ENCODE assay signal across 1 cellular context in the genomic region with DNA sequence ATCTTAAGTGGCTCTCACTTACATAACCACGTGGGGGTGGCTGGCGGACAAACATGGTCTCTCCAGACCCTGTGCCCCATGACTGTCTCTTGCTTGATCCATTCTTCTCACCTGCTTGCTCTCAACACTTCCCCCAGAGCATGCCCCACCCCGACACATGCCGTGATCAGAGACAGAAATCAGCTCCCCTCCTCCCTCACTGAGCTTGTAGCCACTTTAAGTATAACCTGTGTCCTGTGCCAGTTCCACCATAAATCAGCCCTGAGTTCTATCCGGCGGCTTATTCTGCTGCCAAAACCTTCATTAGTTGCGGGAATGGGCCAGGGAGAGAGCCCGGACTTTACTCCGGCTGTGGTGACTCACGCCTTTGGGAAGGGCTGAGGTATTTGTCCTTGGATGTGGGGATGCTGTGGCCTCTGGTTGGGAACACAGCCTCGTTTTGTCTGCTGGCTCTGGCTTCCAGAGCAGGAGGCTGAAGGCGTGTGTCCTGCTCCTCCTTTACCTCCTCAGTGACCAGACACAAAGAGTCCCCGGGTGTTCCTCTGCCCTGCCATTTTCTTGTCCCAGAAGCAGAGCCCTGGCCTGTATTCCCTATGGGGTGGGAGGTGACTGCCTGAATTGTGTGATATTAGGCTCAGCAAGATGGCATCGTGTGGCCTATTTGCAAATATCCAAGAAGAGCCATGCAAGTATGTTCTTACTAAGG.
TF ChIP-seq lines count a peak whose summit lies in the region.

No MANE protein-coding gene starts in this region.

TF ChIP-seq in HepG2, 621 proteins besides CTCF, POLR2A, EP300 and RAD21 (continued from another document and continues in another):
- TF ChIP-seq, protein P1, sequence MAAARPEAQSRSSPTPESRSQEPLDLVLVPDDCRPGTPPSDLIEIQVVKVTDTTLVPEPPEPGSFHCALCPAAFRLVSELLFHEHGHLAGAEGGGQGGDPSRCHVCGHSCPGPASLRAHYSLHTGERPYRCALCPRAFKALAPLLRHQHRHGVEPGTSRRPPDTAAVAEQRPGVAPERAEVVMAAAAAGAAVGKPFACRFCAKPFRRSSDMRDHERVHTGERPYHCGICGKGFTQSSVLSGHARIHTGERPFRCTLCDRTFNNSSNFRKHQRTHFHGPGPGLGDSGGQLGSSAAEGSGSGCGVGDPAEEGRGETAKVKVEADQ (CRISPR knock-in tag; IDR thresholded peaks at IDR 0.05; ENCODE audit: borderline replicate concordance) = peak; percentile 15; the same call in 1 of the 2 replicates
- TF ChIP-seq SOX5 (CRISPR knock-in tag; IDR thresholded peaks at IDR 0.05; ENCODE audit: borderline replicate concordance) (peak; percentile 80; the same call in 1 of the 2 replicates), SP5 (CRISPR knock-in tag; IDR thresholded peaks at IDR 0.05; ENCODE audit: borderline replicate concordance, low read depth) (peak; percentile 86), CEBPB (IDR thresholded peaks at IDR 0.05; ENCODE audit: borderline replicate concordance, low read depth, low read length) (no peak), NFIC (IDR thresholded peaks at IDR 0.05; ENCODE audit: low read length) (peak; percentile 82), DPF2 (CRISPR knock-in tag; IDR thresholded peaks at IDR 0.05; ENCODE audit: borderline replicate concordance, low read depth) (peak; percentile 95), TGIF2 (CRISPR knock-in tag; IDR thresholded peaks at IDR 0.05) (no peak), ZFP36 (IDR thresholded peaks at IDR 0.05; ENCODE audit: borderline replicate concordance, low read depth, low read length, partially characterized antibody) (no peak), ZNF430 (CRISPR knock-in tag; IDR thresholded peaks at IDR 0.05) (no peak; the same call in 1 of the 2 replicates), ZNF382 (CRISPR knock-in tag; IDR thresholded peaks at IDR 0.05; ENCODE audit: borderline replicate concordance) (no peak), ZNF777 (CRISPR knock-in tag; IDR thresholded peaks at IDR 0.05) (no peak; the same call in 1 of the 2 replicates), MTF1 (CRISPR knock-in tag; IDR thresholded peaks at IDR 0.05) (no peak), ZNF549 (CRISPR knock-in tag; IDR thresholded peaks at IDR 0.05) (no peak), SAP130 (CRISPR knock-in tag; IDR thresholded peaks at IDR 0.05; ENCODE audit: low read depth) (peak; percentile 93), ZFYVE20 (CRISPR knock-in tag; IDR thresholded peaks at IDR 0.05; ENCODE audit: borderline replicate concordance, low read depth) (no peak), ATF7-NPFF (CRISPR knock-in tag; IDR thresholded peaks at IDR 0.05; ENCODE audit: low read depth) (no peak; the same call in 1 of the 2 replicates), ZNF230 (CRISPR knock-in tag; IDR thresholded peaks at IDR 0.05) (no peak; the same call in 1 of the 2 replicates), NFE2L1 (CRISPR knock-in tag; IDR thresholded peaks at IDR 0.05; ENCODE audit: borderline replicate concordance) (no peak), ZIK1 (CRISPR knock-in tag; IDR thresholded peaks at IDR 0.05; ENCODE audit: borderline replicate concordance, low read depth) (0 out of 2 replicates have a peak, but pooled peaks have one; percentile 19), SALL1 (CRISPR knock-in tag; IDR thresholded peaks at IDR 0.05) (peak; percentile 91), MED8 (CRISPR knock-in tag; IDR thresholded peaks at IDR 0.05; ENCODE audit: insufficient replicate concordance) (peak; percentile 95), ZNF256 (CRISPR knock-in tag; conservative IDR thresholded peaks at IDR 0.05) (no peak), CENPX (CRISPR knock-in tag; IDR thresholded peaks at IDR 0.05) (no peak), GLI4 (CRISPR knock-in tag; IDR thresholded peaks at IDR 0.05; ENCODE audit: borderline replicate concordance) (peak; percentile 87; the same call in 1 of the 2 replicates), ELF3 (CRISPR knock-in tag; IDR thresholded peaks at IDR 0.05) (peak; percentile 82), ZNF136 (CRISPR knock-in tag; IDR thresholded peaks at IDR 0.05; ENCODE audit: low read depth) (peak; percentile 90; the same call in 1 of the 2 replicates), FOXA3 (CRISPR knock-in tag; IDR thresholded peaks at IDR 0.05) (peak; percentile 71), ZNF251 (CRISPR knock-in tag; IDR thresholded peaks at IDR 0.05) (no peak), SMYD3 (CRISPR knock-in tag; IDR thresholded peaks at IDR 0.05) (0 out of 2 replicates have a peak, but pooled peaks have one; percentile 96), RELA (CRISPR knock-in tag; IDR thresholded peaks at IDR 0.05) (no peak), ZNF335 (CRISPR knock-in tag; IDR thresholded peaks at IDR 0.05) (peak; percentile 43; the same call in 1 of the 2 replicates), ZNF317 (CRISPR knock-in tag; IDR thresholded peaks at IDR 0.05) (peak; percentile 0; the same call in 1 of the 2 replicates), DNMT1 (CRISPR knock-in tag; IDR thresholded peaks at IDR 0.05) (peak; percentile 19; the same call in 1 of the 2 replicates), ZNF850 (CRISPR knock-in tag; conservative IDR thresholded peaks at IDR 0.05) (no peak), ATF1 (CRISPR knock-in tag; IDR thresholded peaks at IDR 0.05) (no peak), HNRNPK (IDR thresholded peaks at IDR 0.05; ENCODE audit: low read depth, low read length, poor library complexity, severe bottlenecking) (no peak), ZC3H4 (CRISPR knock-in tag; IDR thresholded peaks at IDR 0.05; ENCODE audit: borderline replicate concordance) (no peak), ZNF556 (CRISPR knock-in tag; IDR thresholded peaks at IDR 0.05; ENCODE audit: borderline replicate concordance) (peak; percentile 65; the same call in 1 of the 2 replicates), CEBPG (CRISPR knock-in tag; IDR thresholded peaks at IDR 0.05) (peak; percentile 37; the same call in 1 of the 2 replicates), HDAC6 (IDR thresholded peaks at IDR 0.05; ENCODE audit: low read depth, low read length) (no peak), FOXM1 (CRISPR knock-in tag; IDR thresholded peaks at IDR 0.05) (0 out of 2 replicates have a peak, but pooled peaks have one; percentile 7), ZSCAN30 (CRISPR knock-in tag; IDR thresholded peaks at IDR 0.05) (no peak)
- TF ChIP-seq, protein P2, sequence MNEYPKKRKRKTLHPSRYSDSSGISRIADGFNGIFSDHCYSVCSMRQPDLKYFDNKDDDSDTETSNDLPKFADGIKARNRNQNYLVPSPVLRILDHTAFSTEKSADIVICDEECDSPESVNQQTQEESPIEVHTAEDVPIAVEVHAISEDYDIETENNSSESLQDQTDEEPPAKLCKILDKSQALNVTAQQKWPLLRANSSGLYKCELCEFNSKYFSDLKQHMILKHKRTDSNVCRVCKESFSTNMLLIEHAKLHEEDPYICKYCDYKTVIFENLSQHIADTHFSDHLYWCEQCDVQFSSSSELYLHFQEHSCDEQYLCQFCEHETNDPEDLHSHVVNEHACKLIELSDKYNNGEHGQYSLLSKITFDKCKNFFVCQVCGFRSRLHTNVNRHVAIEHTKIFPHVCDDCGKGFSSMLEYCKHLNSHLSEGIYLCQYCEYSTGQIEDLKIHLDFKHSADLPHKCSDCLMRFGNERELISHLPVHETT (CRISPR knock-in tag; conservative IDR thresholded peaks at IDR 0.05) = no peak; the same call in 1 of the 2 replicates
- TF ChIP-seq, protein P3, sequence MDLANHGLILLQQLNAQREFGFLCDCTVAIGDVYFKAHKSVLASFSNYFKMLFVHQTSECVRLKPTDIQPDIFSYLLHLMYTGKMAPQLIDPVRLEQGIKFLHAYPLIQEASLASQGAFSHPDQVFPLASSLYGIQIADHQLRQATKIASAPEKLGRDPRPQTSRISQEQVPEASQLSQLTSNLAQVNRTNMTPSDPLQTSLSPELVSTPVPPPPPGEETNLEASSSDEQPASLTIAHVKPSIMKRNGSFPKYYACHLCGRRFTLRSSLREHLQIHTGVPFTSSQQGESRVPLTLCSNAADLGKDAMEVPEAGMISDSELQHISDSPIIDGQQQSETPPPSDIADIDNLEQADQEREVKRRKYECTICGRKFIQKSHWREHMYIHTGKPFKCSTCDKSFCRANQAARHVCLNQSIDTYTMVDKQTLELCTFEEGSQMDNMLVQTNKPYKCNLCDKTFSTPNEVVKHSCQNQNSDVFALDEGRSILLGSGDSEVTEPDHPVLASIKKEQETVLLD (CRISPR knock-in tag; IDR thresholded peaks at IDR 0.05; ENCODE audit: low read depth) = 0 out of 2 replicates have a peak, but pooled peaks have one; percentile 21
- TF ChIP-seq, protein P4, sequence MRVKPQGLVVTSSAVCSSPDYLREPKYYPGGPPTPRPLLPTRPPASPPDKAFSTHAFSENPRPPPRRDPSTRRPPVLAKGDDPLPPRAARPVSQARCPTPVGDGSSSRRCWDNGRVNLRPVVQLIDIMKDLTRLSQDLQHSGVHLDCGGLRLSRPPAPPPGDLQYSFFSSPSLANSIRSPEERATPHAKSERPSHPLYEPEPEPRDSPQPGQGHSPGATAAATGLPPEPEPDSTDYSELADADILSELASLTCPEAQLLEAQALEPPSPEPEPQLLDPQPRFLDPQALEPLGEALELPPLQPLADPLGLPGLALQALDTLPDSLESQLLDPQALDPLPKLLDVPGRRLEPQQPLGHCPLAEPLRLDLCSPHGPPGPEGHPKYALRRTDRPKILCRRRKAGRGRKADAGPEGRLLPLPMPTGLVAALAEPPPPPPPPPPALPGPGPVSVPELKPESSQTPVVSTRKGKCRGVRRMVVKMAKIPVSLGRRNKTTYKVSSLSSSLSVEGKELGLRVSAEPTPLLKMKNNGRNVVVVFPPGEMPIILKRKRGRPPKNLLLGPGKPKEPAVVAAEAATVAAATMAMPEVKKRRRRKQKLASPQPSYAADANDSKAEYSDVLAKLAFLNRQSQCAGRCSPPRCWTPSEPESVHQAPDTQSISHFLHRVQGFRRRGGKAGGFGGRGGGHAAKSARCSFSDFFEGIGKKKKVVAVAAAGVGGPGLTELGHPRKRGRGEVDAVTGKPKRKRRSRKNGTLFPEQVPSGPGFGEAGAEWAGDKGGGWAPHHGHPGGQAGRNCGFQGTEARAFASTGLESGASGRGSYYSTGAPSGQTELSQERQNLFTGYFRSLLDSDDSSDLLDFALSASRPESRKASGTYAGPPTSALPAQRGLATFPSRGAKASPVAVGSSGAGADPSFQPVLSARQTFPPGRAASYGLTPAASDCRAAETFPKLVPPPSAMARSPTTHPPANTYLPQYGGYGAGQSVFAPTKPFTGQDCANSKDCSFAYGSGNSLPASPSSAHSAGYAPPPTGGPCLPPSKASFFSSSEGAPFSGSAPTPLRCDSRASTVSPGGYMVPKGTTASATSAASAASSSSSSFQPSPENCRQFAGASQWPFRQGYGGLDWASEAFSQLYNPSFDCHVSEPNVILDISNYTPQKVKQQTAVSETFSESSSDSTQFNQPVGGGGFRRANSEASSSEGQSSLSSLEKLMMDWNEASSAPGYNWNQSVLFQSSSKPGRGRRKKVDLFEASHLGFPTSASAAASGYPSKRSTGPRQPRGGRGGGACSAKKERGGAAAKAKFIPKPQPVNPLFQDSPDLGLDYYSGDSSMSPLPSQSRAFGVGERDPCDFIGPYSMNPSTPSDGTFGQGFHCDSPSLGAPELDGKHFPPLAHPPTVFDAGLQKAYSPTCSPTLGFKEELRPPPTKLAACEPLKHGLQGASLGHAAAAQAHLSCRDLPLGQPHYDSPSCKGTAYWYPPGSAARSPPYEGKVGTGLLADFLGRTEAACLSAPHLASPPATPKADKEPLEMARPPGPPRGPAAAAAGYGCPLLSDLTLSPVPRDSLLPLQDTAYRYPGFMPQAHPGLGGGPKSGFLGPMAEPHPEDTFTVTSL (CRISPR knock-in tag; IDR thresholded peaks at IDR 0.05; ENCODE audit: borderline replicate concordance) = peak; percentile 85; the same call in 1 of the 2 replicates
- TF ChIP-seq, protein P5, sequence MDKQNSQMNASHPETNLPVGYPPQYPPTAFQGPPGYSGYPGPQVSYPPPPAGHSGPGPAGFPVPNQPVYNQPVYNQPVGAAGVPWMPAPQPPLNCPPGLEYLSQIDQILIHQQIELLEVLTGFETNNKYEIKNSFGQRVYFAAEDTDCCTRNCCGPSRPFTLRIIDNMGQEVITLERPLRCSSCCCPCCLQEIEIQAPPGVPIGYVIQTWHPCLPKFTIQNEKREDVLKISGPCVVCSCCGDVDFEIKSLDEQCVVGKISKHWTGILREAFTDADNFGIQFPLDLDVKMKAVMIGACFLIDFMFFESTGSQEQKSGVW (CRISPR knock-in tag; IDR thresholded peaks at IDR 0.05; ENCODE audit: borderline replicate concordance) = no peak
- TF ChIP-seq, protein P6, sequence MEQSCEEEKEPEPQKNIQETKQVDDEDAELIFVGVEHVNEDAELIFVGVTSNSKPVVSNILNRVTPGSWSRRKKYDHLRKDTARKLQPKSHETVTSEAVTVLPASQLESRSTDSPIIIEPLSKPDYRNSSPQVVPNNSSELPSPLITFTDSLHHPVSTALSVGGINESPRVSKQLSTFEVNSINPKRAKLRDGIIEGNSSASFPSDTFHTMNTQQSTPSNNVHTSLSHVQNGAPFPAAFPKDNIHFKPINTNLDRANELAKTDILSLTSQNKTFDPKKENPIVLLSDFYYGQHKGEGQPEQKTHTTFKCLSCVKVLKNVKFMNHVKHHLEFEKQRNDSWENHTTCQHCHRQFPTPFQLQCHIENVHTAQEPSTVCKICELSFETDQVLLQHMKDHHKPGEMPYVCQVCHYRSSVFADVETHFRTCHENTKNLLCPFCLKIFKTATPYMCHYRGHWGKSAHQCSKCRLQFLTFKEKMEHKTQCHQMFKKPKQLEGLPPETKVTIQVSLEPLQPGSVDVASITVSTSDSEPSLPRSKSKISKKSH (CRISPR knock-in tag; IDR thresholded peaks at IDR 0.05; ENCODE audit: borderline replicate concordance) = peak; percentile 90; the same call in 1 of the 2 replicates
- TF ChIP-seq, protein P7, sequence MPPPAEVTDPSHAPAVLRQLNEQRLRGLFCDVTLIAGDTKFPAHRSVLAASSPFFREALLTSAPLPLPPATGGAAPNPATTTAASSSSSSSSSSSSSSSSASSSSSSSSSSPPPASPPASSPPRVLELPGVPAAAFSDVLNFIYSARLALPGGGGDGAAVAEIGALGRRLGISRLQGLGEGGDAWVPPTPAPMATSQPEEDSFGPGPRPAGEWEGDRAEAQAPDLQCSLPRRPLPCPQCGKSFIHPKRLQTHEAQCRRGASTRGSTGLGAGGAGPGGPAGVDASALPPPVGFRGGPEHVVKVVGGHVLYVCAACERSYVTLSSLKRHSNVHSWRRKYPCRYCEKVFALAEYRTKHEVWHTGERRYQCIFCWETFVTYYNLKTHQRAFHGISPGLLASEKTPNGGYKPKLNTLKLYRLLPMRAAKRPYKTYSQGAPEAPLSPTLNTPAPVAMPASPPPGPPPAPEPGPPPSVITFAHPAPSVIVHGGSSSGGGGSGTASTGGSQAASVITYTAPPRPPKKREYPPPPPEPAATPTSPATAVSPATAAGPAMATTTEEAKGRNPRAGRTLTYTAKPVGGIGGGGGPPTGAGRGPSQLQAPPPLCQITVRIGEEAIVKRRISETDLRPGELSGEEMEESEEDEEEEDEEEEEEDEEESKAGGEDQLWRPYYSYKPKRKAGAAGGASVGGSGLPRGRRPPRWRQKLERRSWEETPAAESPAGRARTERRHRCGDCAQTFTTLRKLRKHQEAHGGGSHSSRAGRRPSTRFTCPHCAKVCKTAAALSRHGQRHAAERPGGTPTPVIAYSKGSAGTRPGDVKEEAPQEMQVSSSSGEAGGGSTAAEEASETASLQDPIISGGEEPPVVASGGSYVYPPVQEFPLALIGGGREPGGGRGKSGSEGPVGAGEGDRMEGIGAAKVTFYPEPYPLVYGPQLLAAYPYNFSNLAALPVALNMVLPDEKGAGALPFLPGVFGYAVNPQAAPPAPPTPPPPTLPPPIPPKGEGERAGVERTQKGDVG (CRISPR knock-in tag; IDR thresholded peaks at IDR 0.05; ENCODE audit: borderline replicate concordance) = no peak
- TF ChIP-seq, protein P8, sequence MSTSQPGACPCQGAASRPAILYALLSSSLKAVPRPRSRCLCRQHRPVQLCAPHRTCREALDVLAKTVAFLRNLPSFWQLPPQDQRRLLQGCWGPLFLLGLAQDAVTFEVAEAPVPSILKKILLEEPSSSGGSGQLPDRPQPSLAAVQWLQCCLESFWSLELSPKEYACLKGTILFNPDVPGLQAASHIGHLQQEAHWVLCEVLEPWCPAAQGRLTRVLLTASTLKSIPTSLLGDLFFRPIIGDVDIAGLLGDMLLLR (CRISPR knock-in tag; IDR thresholded peaks at IDR 0.05) = 0 out of 2 replicates have a peak, but pooled peaks have one; percentile 17
